In the genomic region with DNA sequence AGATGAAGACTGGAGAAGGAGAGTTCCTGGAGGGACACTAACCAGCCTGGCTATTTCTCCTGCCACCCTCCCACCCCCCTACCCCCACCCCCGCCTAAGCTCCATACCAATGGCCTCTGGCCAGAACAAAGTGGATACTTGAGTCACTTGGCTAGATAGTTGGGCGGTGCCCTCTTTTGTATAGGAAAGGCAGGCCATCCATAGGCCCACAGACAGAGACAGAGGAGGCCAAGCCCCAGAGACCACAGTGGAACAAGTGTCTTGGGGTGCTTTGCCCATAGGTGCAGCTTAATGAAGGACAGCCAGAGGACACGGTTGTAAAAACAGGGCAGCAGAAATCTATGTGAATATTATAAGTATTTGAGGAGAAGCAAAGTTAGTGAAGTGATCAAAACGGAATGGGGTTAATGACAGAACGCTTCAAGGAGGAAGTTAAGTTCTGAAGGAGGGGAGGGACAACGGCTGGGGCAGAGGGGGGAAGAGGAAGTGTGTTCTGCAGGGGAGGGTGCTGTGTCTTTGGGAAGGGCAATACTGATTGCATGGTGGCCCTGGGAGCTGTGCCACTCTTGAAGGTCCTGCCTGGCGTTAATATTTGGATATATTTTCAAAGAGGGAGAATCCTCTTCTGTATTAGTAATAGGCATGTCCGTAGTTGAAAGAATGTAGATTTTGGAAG, we compare ENCODE assay signal across 8 cellular contexts. TPM values are rescaled to one million over a fixed set of nuclear protein-coding genes. Genes with fewer than 3 reads are reported as not detected.
DNase-seq lines count a peak whose midpoint lies in the region; ATAC-seq lines count a peak whose summit lies in the region.

No MANE protein-coding gene starts in this region.

- H3K27ac Mint-ChIP-seq in activated naive CD8-positive, alpha-beta T cell = peak overlapping the region; percentile 96
- peak overlapping the region; percentile 97 for H3K27ac Mint-ChIP-seq in stimulated activated memory B cell treated with anti-CD40 and anti-IgM and Interleukin-4, amounts not matched to agents 10 μg/mL and 1 μg/mL and 100 μg/mL, for 72 hours

- H3K4me1 Mint-ChIP-seq in activated naive CD8-positive, alpha-beta T cell (ENCODE audit: low read depth) = peaks cover 98% of the 10 kb centered on the region
- H3K4me1 Mint-ChIP-seq in stimulated activated memory B cell treated with anti-CD40 and anti-IgM and Interleukin-4, amounts not matched to agents 10 μg/mL and 1 μg/mL and 100 μg/mL, for 72 hours = peaks cover 98% of the 10 kb centered on the region

- peaks cover 2% of the 10 kb centered on the region for H3K9me3 Mint-ChIP-seq in activated naive CD8-positive, alpha-beta T cell (ENCODE audit: low read depth)
- H3K9me3 Mint-ChIP-seq in stimulated activated memory B cell treated with anti-CD40 and anti-IgM and Interleukin-4, amounts not matched to agents 10 μg/mL and 1 μg/mL and 100 μg/mL, for 72 hours = no peaks in the 10 kb centered on the region

- peak overlapping the region; percentile 14; the same call in 1 of the 2 replicates for H3K4me3 ChIP-seq in GM08714 (ENCODE audit: low read length)

- peak; percentile 36 for ATAC-seq in GM21528 (IDR thresholded peaks at IDR 0.05; ENCODE audit: low FRiP score, unreplicated experiment)
- ATAC-seq in stimulated activated memory B cell treated with anti-CD40 and anti-IgM and Interleukin-4, amounts not matched to agents 10 μg/mL and 1 μg/mL and 100 μg/mL, for 72 hours = peak; percentile 81

- H3K4me3 Mint-ChIP-seq in activated naive CD8-positive, alpha-beta T cell = peak overlapping the region; percentile 82
- H3K4me3 Mint-ChIP-seq in stimulated activated memory B cell treated with anti-CD40 and anti-IgM and Interleukin-4, amounts not matched to agents 10 μg/mL and 1 μg/mL and 100 μg/mL, for 72 hours = peak overlapping the region; percentile 69

- DNase-seq in Kasumi-1 (lab: John Stamatoyannopoulos, UW) = peak; percentile 89 to 96
- DNase-seq in mucosa of gallbladder (ENCODE audit: low spot score) = no peak
- DNase-seq in dedifferentiated amniotic fluid mesenchymal stem cell (ENCODE audit: extremely low spot score) = no peak
- DNase-seq in NCI-H2227 treated with DMSO at 0.1 percent for 48 hours (lab: John Stamatoyannopoulos, UW) = no peak

- no peaks in the 10 kb centered on the region for H3K27me3 Mint-ChIP-seq in activated naive CD8-positive, alpha-beta T cell
- no peaks in the 10 kb centered on the region for H3K27me3 Mint-ChIP-seq in stimulated activated memory B cell treated with anti-CD40 and anti-IgM and Interleukin-4, amounts not matched to agents 10 μg/mL and 1 μg/mL and 100 μg/mL, for 72 hours

- H3K36me3 Mint-ChIP-seq in activated naive CD8-positive, alpha-beta T cell = peaks cover 12% of the 10 kb centered on the region
- peaks cover 20% of the 10 kb centered on the region for H3K36me3 Mint-ChIP-seq in stimulated activated memory B cell treated with anti-CD40 and anti-IgM and Interleukin-4, amounts not matched to agents 10 μg/mL and 1 μg/mL and 100 μg/mL, for 72 hours

RNA-seq across cellular contexts. Expression of a gene that starts 32.7 kb away (rescaled TPM):
- total RNA-seq in mucosa of gallbladder = 20.7 TPM

Comparison
In these comparisons a context has a peak if more than half of its experiments do, and no peak if none do; other contexts are left out.
1. DNase-seq: peak in Kasumi-1 (2 of 2); none in mucosa of gallbladder (single experiment), dedifferentiated amniotic fluid mesenchymal stem cell (single experiment) and NCI-H2227 treated with DMSO at 0.1 percent for 48 hours (single experiment).